Comparison of ENCODE assay signal across 8 cellular contexts in genomic region chr5:152142845-152143469, GRCh38.
DNase-seq lines count a peak whose midpoint lies in the region; ATAC-seq lines count a peak whose summit lies in the region.

No MANE protein-coding gene starts in this region.

- no peaks in the 10 kb centered on the region for H3K9me3 Mint-ChIP-seq in activated naive CD4-positive, alpha-beta T cell treated with anti-CD3 and anti-CD28 coated beads, Interleukin-2, amount 10 ng/mL, durations not matched to agents 7 days and 5 days

- no peak overlapping the region for H3K4me3 ChIP-seq in Jurkat, Clone E6-1 (ENCODE audit: low read length)
- H3K4me3 ChIP-seq in SK-N-MC = no peak overlapping the region

- H3K27ac Mint-ChIP-seq in activated naive CD4-positive, alpha-beta T cell treated with anti-CD3 and anti-CD28 coated beads, Interleukin-2, amount 10 ng/mL, durations not matched to agents 7 days and 5 days = no peak overlapping the region

- no peak overlapping the region for H3K27ac ChIP-seq in SK-N-MC

- no peaks in the 10 kb centered on the region for H3K4me1 Mint-ChIP-seq in activated naive CD4-positive, alpha-beta T cell treated with anti-CD3 and anti-CD28 coated beads, Interleukin-2, amount 10 ng/mL, durations not matched to agents 7 days and 5 days

- intact Hi-C loops in head of caudate nucleus (cut with DNase I) = loop anchor here (5.0 kb wide), 1 partner anchor 316 kb away; no protein-coding TSS in a partner anchor

- H3K36me3 ChIP-seq in SK-N-MC (ENCODE audit: insufficient read depth, low read length) = no peaks in the 10 kb centered on the region

- DNase-seq in DMS53 (lab: John Stamatoyannopoulos, UW) = peak; percentile 74
- DNase-seq in Jurkat, Clone E6-1 (ENCODE audit: low read depth, low spot score) = peak; percentile 30
- peak; percentile 1 for DNase-seq in SK-N-MC (ENCODE audit: low read depth, low spot score)
- peak; percentile 76 for DNase-seq in activated naive CD4-positive, alpha-beta T cell treated with anti-CD3 and anti-CD28 coated beads, Interleukin-2, amount 10 ng/mL, durations not matched to agents 7 days and 5 days
- peak; percentile 19 to 87 (median 63) for DNase-seq in head of caudate nucleus
- DNase-seq in pulmonary artery endothelial cell (ENCODE audit: low read depth, low spot score) = peak; percentile 8

- H3K9ac ChIP-seq in SK-N-MC (ENCODE audit: insufficient read length) = no peak overlapping the region

- H3K4me3 Mint-ChIP-seq in activated naive CD4-positive, alpha-beta T cell treated with anti-CD3 and anti-CD28 coated beads, Interleukin-2, amount 10 ng/mL, durations not matched to agents 7 days and 5 days = no peak overlapping the region

- H3K36me3 Mint-ChIP-seq in activated naive CD4-positive, alpha-beta T cell treated with anti-CD3 and anti-CD28 coated beads, Interleukin-2, amount 10 ng/mL, durations not matched to agents 7 days and 5 days = no peaks in the 10 kb centered on the region

- ATAC-seq in GM21447 (IDR thresholded peaks at IDR 0.05; ENCODE audit: unreplicated experiment) (peak; percentile 86), GM21526 (IDR thresholded peaks at IDR 0.05; ENCODE audit: low FRiP score, unreplicated experiment) (no peak)

- H3K9me3 ChIP-seq in SK-N-MC (ENCODE audit: low read depth, low read length) = no peaks in the 10 kb centered on the region

- peaks cover 5% of the 10 kb centered on the region for H3K27me3 Mint-ChIP-seq in activated naive CD4-positive, alpha-beta T cell treated with anti-CD3 and anti-CD28 coated beads, Interleukin-2, amount 10 ng/mL, durations not matched to agents 7 days and 5 days

- CTCF ChIA-PET in activated naive CD4-positive, alpha-beta T cell treated with anti-CD3 and anti-CD28 coated beads, Interleukin-2, amount 10 ng/mL, durations not matched to agents 7 days and 5 days (lab: Charles Lee) = interaction anchor here (0.9 to 10.0 kb wide), 18 partner anchors 9 to 1822 kb away, joined by 3 to 168 read pairs (median 4); no protein-coding TSS in a partner anchor

Comparison
In these comparisons a context has a peak if more than half of its experiments do, and no peak if none do; other contexts are left out.
1. DNase-seq: peak in every context shown above with its lines; median percentile 76 in activated naive CD4-positive, alpha-beta T cell treated with anti-CD3 and anti-CD28 coated beads, Interleukin-2, amount 10 ng/mL, durations not matched to agents 7 days and 5 days; 74 in DMS53; 63 in head of caudate nucleus; 30 in Jurkat, Clone E6-1; 8 in pulmonary artery endothelial cell; 1 in SK-N-MC.